In genomic region chr11:76166314-76166713, GRCh38 we compare ENCODE assay signal across 12 cellular contexts. TPM values are rescaled to one million over a fixed set of nuclear protein-coding genes. Genes with fewer than 3 reads are reported as not detected.
DNase-seq lines count a peak whose midpoint lies in the region; ATAC-seq and TF ChIP-seq lines count a peak whose summit lies in the region.
"Had no signal": no experiment of that assay in that cellular context is flagged by ENCODE, and none has a peak within 500 bp of the region (broad histone marks: within the 10 kb centered on the region; RNA-seq: fewer than 3 reads in every experiment).

No MANE protein-coding gene starts in this region.

- peak; percentile 53 for ATAC-seq in GM18861 (IDR thresholded peaks at IDR 0.05; ENCODE audit: unreplicated experiment)
- peak; percentile 47 for ATAC-seq in HG02981 (IDR thresholded peaks at IDR 0.05; ENCODE audit: unreplicated experiment)
- ATAC-seq in activated T-helper 17 cell treated with anti-CD3 and anti-CD28 coated beads, Interleukin-2, amount 50 U/mL, for 72 hours (replicated peaks): peak; percentile 95

- no peak overlapping the region for H3K56ac ChIP-seq in mesendoderm (ENCODE audit: low read length)

- no peak overlapping the region for H3K4me2 ChIP-seq in mesendoderm (ENCODE audit: low read length)

- no peak overlapping the region for H3K18ac ChIP-seq in mesendoderm (ENCODE audit: low read length)

- H3K9me3 ChIP-seq in A673 (ENCODE audit: low read depth, low read length, poor library complexity, severe bottlenecking) (no peaks in the 10 kb centered on the region), uterus (no peaks in the 10 kb centered on the region)

- no peaks in the 10 kb centered on the region for H3K27me3 ChIP-seq in A673 (replicated peaks; ENCODE audit: insufficient read depth, low read depth, low read length, poor library complexity)
- no peaks in the 10 kb centered on the region for H3K27me3 ChIP-seq in mesendoderm (ENCODE audit: insufficient read depth, low read length, poor library complexity)
- H3K27me3 ChIP-seq in uterus: no peaks in the 10 kb centered on the region

- no peak overlapping the region for H3K27ac ChIP-seq in A673 (ENCODE audit: low read depth, low read length, poor library complexity, severe bottlenecking)
- no peak overlapping the region for H3K27ac ChIP-seq in mesendoderm (ENCODE audit: low read depth, low read length)
- H3K27ac ChIP-seq in uterus: no peak overlapping the region
- H3K27ac ChIP-seq: HL-60, VCaP had no signal

- H3K79me2 ChIP-seq in mesendoderm (ENCODE audit: control insufficient read depth, insufficient read depth, low read length): no peaks in the 10 kb centered on the region

- no peak overlapping the region for H3K4ac ChIP-seq in mesendoderm (ENCODE audit: low read depth, low read length)

- peak overlapping the region; percentile 56 for H3K27ac Mint-ChIP-seq in activated T-helper 17 cell treated with anti-CD3 and anti-CD28 coated beads, Interleukin-2, amount 50 U/mL, for 72 hours

- POLR2A ChIA-PET in A673 (lab: Charles Lee; ENCODE audit: low non-redundant PET): no interaction called here

- H3K27me3 Mint-ChIP-seq in activated T-helper 17 cell treated with anti-CD3 and anti-CD28 coated beads, Interleukin-2, amount 50 U/mL, for 72 hours: no peaks in the 10 kb centered on the region

- H3K23ac ChIP-seq in mesendoderm (ENCODE audit: low read length): no peak overlapping the region

- H2BK120ac ChIP-seq in mesendoderm (ENCODE audit: low read depth, low read length): no peak overlapping the region

- intact Hi-C loops in A673 (cut with micrococcal nuclease; ENCODE audit: unreplicated experiment) (no loop called here), uterus (cut with DNase I; ENCODE audit: low total_unique reads) (loop anchor here (10.0 kb wide), 1 partner anchor 372 kb away; no protein-coding TSS in a partner anchor)

- no CpG with 5 or more reads among the region's 6 CpGs for WGBS in mesendoderm (ENCODE audit: extremely low coverage, insufficient coverage, low lambda C conversion rate)

- no peaks in the 10 kb centered on the region for H3K36me3 Mint-ChIP-seq in activated T-helper 17 cell treated with anti-CD3 and anti-CD28 coated beads, Interleukin-2, amount 50 U/mL, for 72 hours (ENCODE audit: low read depth)

- H3K79me1 ChIP-seq in mesendoderm (ENCODE audit: low read length): no peaks in the 10 kb centered on the region

- H3K4me3 ChIP-seq in A673 (ENCODE audit: low read depth, low read length, poor library complexity, severe bottlenecking): no peak overlapping the region
- H3K4me3 ChIP-seq in mesendoderm (ENCODE audit: low read length): no peak overlapping the region
- H3K4me3 ChIP-seq in uterus: no peak overlapping the region

- H2BK5ac ChIP-seq in mesendoderm (ENCODE audit: low read length): no peak overlapping the region

- no peaks in the 10 kb centered on the region for H3K4me1 Mint-ChIP-seq in activated T-helper 17 cell treated with anti-CD3 and anti-CD28 coated beads, Interleukin-2, amount 50 U/mL, for 72 hours

- H4K5ac ChIP-seq in mesendoderm (ENCODE audit: low read length): no peak overlapping the region

- H4K8ac ChIP-seq in mesendoderm (ENCODE audit: low read depth, low read length): no peak overlapping the region

- H3K36me3 ChIP-seq in A673 (ENCODE audit: insufficient read depth, low read length, poor library complexity, severe bottlenecking) (no peaks in the 10 kb centered on the region), mesendoderm (ENCODE audit: control insufficient read depth, insufficient read depth, low read length) (no peaks in the 10 kb centered on the region), uterus (no peaks in the 10 kb centered on the region)

- H3K4me3 Mint-ChIP-seq in activated T-helper 17 cell treated with anti-CD3 and anti-CD28 coated beads, Interleukin-2, amount 50 U/mL, for 72 hours: no peak overlapping the region

- no peak overlapping the region for H3K9ac ChIP-seq in mesendoderm (ENCODE audit: low read length)

- TF ChIP-seq POLR2A in uterus (IDR thresholded peaks at IDR 0.05): no peak

- no peaks in the 10 kb centered on the region for H3K9me3 Mint-ChIP-seq in activated T-helper 17 cell treated with anti-CD3 and anti-CD28 coated beads, Interleukin-2, amount 50 U/mL, for 72 hours

- DNase-seq in Daoy (ENCODE audit: low read depth) (peak; percentile 48), A673 (ENCODE audit: low spot score) (no peak), mesendoderm (no peak), uterus (no peak), hippocampal formation (lab: John Stamatoyannopoulos, UW) (no peak)
- DNase-seq: erythroblast, NCI-H187 treated with DMSO at 0.1 percent for 48 hours had no signal

- no peak overlapping the region for H2AK5ac ChIP-seq in mesendoderm (ENCODE audit: low read length)

- TF ChIP-seq CTCF in A673 (conservative IDR thresholded peaks at IDR 0.05; ENCODE audit: low read depth, low read length): no peak
- TF ChIP-seq CTCF in uterus (IDR thresholded peaks at IDR 0.05): no peak

- H2BK15ac ChIP-seq in mesendoderm (replicated peaks; ENCODE audit: low read depth): no peak overlapping the region

- CTCF ChIA-PET in A673 (lab: Charles Lee): no interaction called here

- no TSS peak for BruUV-seq in A673 (replicated peaks; lab: Mats Ljungman, UMichigan)

- H3K4me1 ChIP-seq in A673 (ENCODE audit: insufficient read depth, low read length, poor library complexity, severe bottlenecking) (peaks cover 4% of the 10 kb centered on the region), mesendoderm (ENCODE audit: control insufficient read depth, low read depth, low read length) (no peaks in the 10 kb centered on the region), uterus (no peaks in the 10 kb centered on the region)

RNA-seq across cellular contexts. Expression of gene WNT11, which starts 40.0 kb away (rescaled TPM):
- 1.4 and 4.6 TPM in 2 replicates for total RNA-seq in Daoy (2014; rRNA removed; shearing (Covaris generic))
- total RNA-seq in activated T-helper 17 cell treated with anti-CD3 and anti-CD28 coated beads, Interleukin-2, amount 50 U/mL, for 72 hours: not detected
- 0.94 and 1.2 TPM in 2 replicates for total RNA-seq in A673 (2021)
- polyA plus RNA-seq in mesendoderm (2013, experiment 1 of 2): 0.14 TPM
- polyA plus RNA-seq in mesendoderm (2013, experiment 2 of 2): 0.20 TPM
- 10 to 100 TPM in 2 of 4 donors, 1 to 10 TPM in 2; 5.1 to 16.7 (median 9.5) TPM for total RNA-seq in uterus
